9 cellular contexts compared by ENCODE assay signal in genomic region chr7:75967573-75967997, GRCh38. TPM values are rescaled to one million over a fixed set of nuclear protein-coding genes. Genes with fewer than 3 reads are reported as not detected.
A peak's percentile ranks its signal among the peaks of the same experiment; 100 is the strongest.
DNase-seq lines count a peak whose midpoint lies in the region; ATAC-seq, FAIRE-seq and TF ChIP-seq lines count a peak whose summit lies in the region.
"Had no signal": no experiment of that assay in that cellular context is flagged by ENCODE, and none has a peak within 500 bp of the region (broad histone marks: within the 10 kb centered on the region; RNA-seq: fewer than 3 reads in every experiment).

No MANE protein-coding gene starts in this region.

- no peaks in the 10 kb centered on the region for H3K9me3 ChIP-seq in thyroid gland
- H3K9me3 ChIP-seq in smooth muscle cell (replicated peaks; ENCODE audit: low read depth) = no peaks in the 10 kb centered on the region

- no peaks in the 10 kb centered on the region for H3F3A ChIP-seq in smooth muscle cell (ENCODE audit: low read depth)

- H3K27me3 Mint-ChIP-seq in activated CD8-positive, alpha-beta T cell treated with anti-CD3 and anti-CD28 coated beads for 36 hours = no peaks in the 10 kb centered on the region
- H3K27me3 Mint-ChIP-seq: activated naive CD4-positive, alpha-beta T cell treated with anti-CD3 and anti-CD28 coated beads, Interleukin-2, amount 10 ng/mL, durations not matched to agents 7 days and 5 days had no signal

- no peaks in the 10 kb centered on the region for H3K79me2 ChIP-seq in smooth muscle cell (ENCODE audit: low read depth)

- no peak for TF ChIP-seq POLR2A in thyroid gland (IDR thresholded peaks at IDR 0.05)

- no peak overlapping the region for H2AFZ ChIP-seq in smooth muscle cell (ENCODE audit: low read depth)

- H3K27ac ChIP-seq in thyroid gland (peak overlapping the region in 2 of 3 donors; percentile 56 to 71), smooth muscle cell (ENCODE audit: low read depth) (no peak overlapping the region)

- no peak overlapping the region for H3K9ac ChIP-seq in smooth muscle cell (ENCODE audit: low read depth)

- DNase-seq in NCI-H187 treated with DMSO at 0.1 percent for 48 hours (lab: John Stamatoyannopoulos, UW) (peak; percentile 77), astrocyte of the hippocampus (ENCODE audit: low read depth, low spot score) (peak; percentile 22), left kidney (ENCODE audit: low read depth, low spot score) (peak; percentile 89), thyroid gland (no peak), smooth muscle cell (lab: John Stamatoyannopoulos, UW; ENCODE audit: unreplicated experiment) (no peak), frontal cortex (ENCODE audit: low spot score in 2 of 2) (no peak)
- no peak for DNase-seq in activated CD8-positive, alpha-beta T cell treated with anti-CD3 and anti-CD28 coated beads for 36 hours
- DNase-seq: activated naive CD4-positive, alpha-beta T cell treated with anti-CD3 and anti-CD28 coated beads, Interleukin-2, amount 10 ng/mL, durations not matched to agents 7 days and 5 days; NCI-H2081 treated with DMSO at 0.1 percent for 48 hours had no signal

- H3K4me2 ChIP-seq in smooth muscle cell = no peak overlapping the region

- H3K4me3 ChIP-seq in thyroid gland (replicated peaks in 1 of 3) = no peak overlapping the region
- H3K4me3 ChIP-seq in smooth muscle cell = no peak overlapping the region

- peaks cover 7% of the 10 kb centered on the region for H3K36me3 Mint-ChIP-seq in activated CD8-positive, alpha-beta T cell treated with anti-CD3 and anti-CD28 coated beads for 36 hours (ENCODE audit: low read depth)
- H3K36me3 Mint-ChIP-seq: activated naive CD4-positive, alpha-beta T cell treated with anti-CD3 and anti-CD28 coated beads, Interleukin-2, amount 10 ng/mL, durations not matched to agents 7 days and 5 days had no signal

- no peaks in the 10 kb centered on the region for H3K27me3 ChIP-seq in thyroid gland
- H3K27me3 ChIP-seq in smooth muscle cell (ENCODE audit: low read depth) = no peaks in the 10 kb centered on the region

- intact Hi-C loops in thyroid gland (cut with DNase I) = no loop called here
- intact Hi-C loops in activated CD8-positive, alpha-beta T cell treated with anti-CD3 and anti-CD28 coated beads for 36 hours (cut with micrococcal nuclease) = no loop called here

- CTCF ChIA-PET in activated CD8-positive, alpha-beta T cell treated with anti-CD3 and anti-CD28 coated beads for 36 hours (lab: Charles Lee) = interaction anchor here (0.6 kb wide), 1 partner anchor 25 kb away, joined by 4 read pairs; no protein-coding TSS in a partner anchor

- ATAC-seq in activated CD8-positive, alpha-beta T cell treated with anti-CD3 and anti-CD28 coated beads for 36 hours = no peak

- no peak overlapping the region for H3K4me3 Mint-ChIP-seq in activated CD8-positive, alpha-beta T cell treated with anti-CD3 and anti-CD28 coated beads for 36 hours
- H3K4me3 Mint-ChIP-seq: activated naive CD4-positive, alpha-beta T cell treated with anti-CD3 and anti-CD28 coated beads, Interleukin-2, amount 10 ng/mL, durations not matched to agents 7 days and 5 days had no signal

- no peak for TF ChIP-seq CTCF in thyroid gland (IDR thresholded peaks at IDR 0.05)
- TF ChIP-seq CTCF in activated CD8-positive, alpha-beta T cell treated with anti-CD3 and anti-CD28 coated beads for 36 hours (IDR thresholded peaks at IDR 0.05) = no peak
- no peak for TF ChIP-seq CTCF in smooth muscle cell (IDR thresholded peaks at IDR 0.05; ENCODE audit: borderline replicate concordance, insufficient read depth, poor library complexity, severe bottlenecking)

- peaks cover 4 to 14% of the 10 kb centered on the region in 2 donors for H3K36me3 ChIP-seq in thyroid gland
- no peaks in the 10 kb centered on the region for H3K36me3 ChIP-seq in smooth muscle cell (ENCODE audit: low read depth)

- H3K4me1 ChIP-seq in thyroid gland (peaks cover 14 to 66% of the 10 kb centered on the region in 2 donors), smooth muscle cell (ENCODE audit: low read depth) (peaks cover 10% of the 10 kb centered on the region)

- POLR2A ChIA-PET in activated CD8-positive, alpha-beta T cell treated with anti-CD3 and anti-CD28 coated beads for 36 hours (lab: Charles Lee) = no interaction called here

- H3K9me3 Mint-ChIP-seq in activated CD8-positive, alpha-beta T cell treated with anti-CD3 and anti-CD28 coated beads for 36 hours = no peaks in the 10 kb centered on the region
- H3K9me3 Mint-ChIP-seq: activated naive CD4-positive, alpha-beta T cell treated with anti-CD3 and anti-CD28 coated beads, Interleukin-2, amount 10 ng/mL, durations not matched to agents 7 days and 5 days had no signal

- 46 to 48% methylated on average over 9 to 12 of the region's 12 CpGs for WGBS in thyroid gland, 2 donors
- 63% methylated on average over 12 of the region's 12 CpGs for WGBS in smooth muscle cell (ENCODE audit: low lambda C conversion rate)

- no peak for FAIRE-seq in frontal cortex (lab: Jason Lieb, UNC)

- no peak overlapping the region for H3K27ac Mint-ChIP-seq in activated CD8-positive, alpha-beta T cell treated with anti-CD3 and anti-CD28 coated beads for 36 hours
- H3K27ac Mint-ChIP-seq: activated naive CD4-positive, alpha-beta T cell treated with anti-CD3 and anti-CD28 coated beads, Interleukin-2, amount 10 ng/mL, durations not matched to agents 7 days and 5 days had no signal

- peaks cover 5% of the 10 kb centered on the region for H4K20me1 ChIP-seq in smooth muscle cell (ENCODE audit: low read depth)

- H3K4me1 Mint-ChIP-seq in activated CD8-positive, alpha-beta T cell treated with anti-CD3 and anti-CD28 coated beads for 36 hours (ENCODE audit: low read depth) = no peaks in the 10 kb centered on the region
- H3K4me1 Mint-ChIP-seq: activated naive CD4-positive, alpha-beta T cell treated with anti-CD3 and anti-CD28 coated beads, Interleukin-2, amount 10 ng/mL, durations not matched to agents 7 days and 5 days had no signal

RNA-seq across cellular contexts. Expression of gene TMEM120A, which starts 26.8 kb away (rescaled TPM):
- total RNA-seq in thyroid gland = 10 to 100 TPM; 25.4 to 38.2 (median 34.9) TPM
- total RNA-seq in activated CD8-positive, alpha-beta T cell treated with anti-CD3 and anti-CD28 coated beads for 36 hours = 10 to 100 TPM; 12.2 to 12.4 TPM
- total RNA-seq in smooth muscle cell = 20.3 and 42.9 TPM in 2 replicates
- 37.2 and 45.5 TPM in 2 replicates for polyA plus RNA-seq in smooth muscle cell
- 26.1 TPM for total RNA-seq in frontal cortex

RNA-seq across cellular contexts. Expression of gene POR, which starts 52.6 kb away (rescaled TPM):
- total RNA-seq in thyroid gland = 100 to 1,000 TPM; 141 to 341 (median 285) TPM
- total RNA-seq in activated CD8-positive, alpha-beta T cell treated with anti-CD3 and anti-CD28 coated beads for 36 hours = 10 to 100 TPM; 22.8 to 25.2 TPM
- 28.3 and 46.7 TPM in 2 replicates for total RNA-seq in smooth muscle cell
- polyA plus RNA-seq in smooth muscle cell = 52.7 and 63.4 TPM in 2 replicates
- 67.3 TPM for total RNA-seq in frontal cortex

Comparison
In these comparisons a context has a peak if more than half of its experiments do, and no peak if none do; other contexts are left out.
1. DNase-seq: peak in NCI-H187 treated with DMSO at 0.1 percent for 48 hours (single experiment), astrocyte of the hippocampus (single experiment) and left kidney (single experiment); none in thyroid gland (0 of 2), activated CD8-positive, alpha-beta T cell treated with anti-CD3 and anti-CD28 coated beads for 36 hours (single experiment), smooth muscle cell (single experiment) and frontal cortex (0 of 2).